In the genomic region with DNA sequence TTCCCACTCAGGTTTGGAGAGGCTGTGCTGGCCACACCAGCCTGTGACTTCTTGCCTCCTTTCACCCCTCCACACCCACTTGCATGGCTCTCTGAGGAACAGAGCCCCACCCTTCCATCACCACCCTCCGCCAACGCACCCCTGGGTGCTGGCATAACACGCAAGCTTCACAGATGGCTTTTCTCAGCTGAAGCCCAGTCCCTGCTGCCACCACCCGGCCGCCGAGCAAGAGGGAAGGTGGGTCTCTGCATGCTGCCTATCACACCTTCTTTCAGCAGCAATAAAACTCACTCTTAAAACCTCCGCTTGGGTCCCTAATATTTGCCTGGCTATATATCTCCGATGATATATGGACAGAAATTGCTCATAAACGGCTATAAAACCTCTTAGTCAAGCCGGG, we compare ENCODE assay signal across 1 cellular context.
TF ChIP-seq lines count a peak whose summit lies in the region.

No MANE protein-coding gene starts in this region.

TF ChIP-seq in IMR-90, 13 proteins besides CTCF, POLR2A, EP300 and RAD21 (continued from another document):
- TF ChIP-seq, protein P1, sequence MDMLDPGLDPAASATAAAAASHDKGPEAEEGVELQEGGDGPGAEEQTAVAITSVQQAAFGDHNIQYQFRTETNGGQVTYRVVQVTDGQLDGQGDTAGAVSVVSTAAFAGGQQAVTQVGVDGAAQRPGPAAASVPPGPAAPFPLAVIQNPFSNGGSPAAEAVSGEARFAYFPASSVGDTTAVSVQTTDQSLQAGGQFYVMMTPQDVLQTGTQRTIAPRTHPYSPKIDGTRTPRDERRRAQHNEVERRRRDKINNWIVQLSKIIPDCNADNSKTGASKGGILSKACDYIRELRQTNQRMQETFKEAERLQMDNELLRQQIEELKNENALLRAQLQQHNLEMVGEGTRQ (IDR thresholded peaks at IDR 0.05; ENCODE audit: low read depth, low read length): no peak
- TF ChIP-seq MAZ (IDR thresholded peaks at IDR 0.05; ENCODE audit: borderline replicate concordance, low read depth, low read length): no peak
